1 cellular context compared by ENCODE assay signal in genomic region chr22:19046719-19047609, GRCh38.
TF ChIP-seq lines count a peak whose summit lies in the region.

No MANE protein-coding gene starts in this region.

TF ChIP-seq in HepG2, 621 proteins besides CTCF, POLR2A, EP300 and RAD21 (continued from another document):
- no peak for TF ChIP-seq ZNF576 (CRISPR knock-in tag; IDR thresholded peaks at IDR 0.05)
- no peak for TF ChIP-seq CHCHD3 (CRISPR knock-in tag; IDR thresholded peaks at IDR 0.05)
- TF ChIP-seq ZKSCAN8 (CRISPR knock-in tag; IDR thresholded peaks at IDR 0.05; ENCODE audit: borderline replicate concordance), result no peak
- no peak for TF ChIP-seq ZNF180 (CRISPR knock-in tag; IDR thresholded peaks at IDR 0.05; ENCODE audit: borderline replicate concordance, low read depth)
- no peak for TF ChIP-seq MXD3 (CRISPR knock-in tag; IDR thresholded peaks at IDR 0.05)
- TF ChIP-seq NPAS2 (CRISPR knock-in tag; IDR thresholded peaks at IDR 0.05; ENCODE audit: borderline replicate concordance), result no peak
- no peak for TF ChIP-seq MTA1 (CRISPR knock-in tag; IDR thresholded peaks at IDR 0.05; ENCODE audit: borderline replicate concordance)
- TF ChIP-seq ZNF280D (CRISPR knock-in tag; IDR thresholded peaks at IDR 0.05), result no peak
- no peak for TF ChIP-seq SP140L (CRISPR knock-in tag; IDR thresholded peaks at IDR 0.05; ENCODE audit: borderline replicate concordance)
- no peak for TF ChIP-seq ARHGAP35 (CRISPR knock-in tag; IDR thresholded peaks at IDR 0.05; ENCODE audit: borderline replicate concordance)
- TF ChIP-seq SALL2 (CRISPR knock-in tag; IDR thresholded peaks at IDR 0.05), result no peak
- TF ChIP-seq HES4 (CRISPR knock-in tag; IDR thresholded peaks at IDR 0.05; ENCODE audit: borderline replicate concordance), result no peak
- no peak for TF ChIP-seq SMARCE1 (IDR thresholded peaks at IDR 0.05; ENCODE audit: borderline replicate concordance)
TF ChIP-seq in HepG2: peak in this region for 0.
